Comparison of ENCODE assay signal across 20 cellular contexts in genomic region chrX:140913802-140914501, GRCh38.
"Had no signal": no experiment of that assay in that cellular context is flagged by ENCODE, and none has a peak within 500 bp of the region (broad histone marks: within the 10 kb centered on the region; RNA-seq: fewer than 3 reads in every experiment).

No MANE protein-coding gene starts in this region.

- ATAC-seq: SK-N-SH treated with all-trans-retinoic acid at 6 μM for 48 hours had no signal

- H3K9ac ChIP-seq: KMS-11 had no signal

- FAIRE-seq: RCC 7860 had no signal

- H3K27ac ChIP-seq: KMS-11 had no signal

- H3K4me2 ChIP-seq: KMS-11 had no signal

- DNase-seq: IMR-90, Kasumi-1, MM.1S, NCI-H1092 treated with DMSO at 0.1 percent for 48 hours, NCI-H1436, NCI-H187, NCI-H2029, NCI-H2081 treated with DMSO at 0.1 percent for 48 hours, NCI-H2171, NCI-H226, NCI-H446, NCI-H510A, NCI-H524 treated with DMSO at 0.1 percent for 48 hours, NCI-H69, NCI-H774, Right ventricle myocardium superior, RPMI8226 had no signal
